Comparison of ENCODE assay signal across 21 cellular contexts in genomic region chr2:86240251-86240650, GRCh38.
"Had no signal": no experiment of that assay in that cellular context is flagged by ENCODE, and none has a peak within 500 bp of the region (broad histone marks: within the 10 kb centered on the region; RNA-seq: fewer than 3 reads in every experiment).

No MANE protein-coding gene starts in this region.

- H3K4me2 ChIP-seq: hepatocyte had no signal

- H3K79me2 ChIP-seq: hepatocyte had no signal

- H3K36me3 ChIP-seq: left ventricle myocardium inferior, pancreas, tibial artery had no signal

- H3K27ac Mint-ChIP-seq: naive thymus-derived CD8-positive, alpha-beta T cell; progenitor cell of endocrine pancreas; stimulated activated naive CD8-positive, alpha-beta T cell treated with anti-CD3 and anti-CD28 coated beads, Interleukin-15, Interleukin-2, amounts not matched to agents 100 ng/mL and 50 ng/mL, for 24 hours had no signal

- H3K4me3 Mint-ChIP-seq: naive thymus-derived CD8-positive, alpha-beta T cell; neural crest cell; stimulated activated naive CD8-positive, alpha-beta T cell treated with anti-CD3 and anti-CD28 coated beads, Interleukin-15, Interleukin-2, amounts not matched to agents 100 ng/mL and 50 ng/mL, for 24 hours had no signal

- H3K27me3 Mint-ChIP-seq: progenitor cell of endocrine pancreas had no signal

- H3K4me3 ChIP-seq: dorsolateral prefrontal cortex, hepatocyte, left ventricle myocardium inferior, lung, pancreas, tibial artery had no signal

- DNase-seq: central memory CD4-positive, alpha-beta T cell; cortex of kidney; dorsolateral prefrontal cortex; effector CD8-positive, alpha-beta T cell; foreskin fibroblast; kidney; left cardiac atrium; left ventricle myocardium inferior; naive thymus-derived CD8-positive, alpha-beta T cell; nucleus accumbens; pancreas; right cardiac atrium; small intestine; stimulated activated CD4-positive, alpha-beta T cell treated with anti-CD3 and anti-CD28 coated beads, Interleukin-2, amount 100 ng/mL, for 48 hours; tibial artery had no signal

- H3K27ac ChIP-seq: dorsolateral prefrontal cortex, hepatocyte, left ventricle myocardium inferior, pancreas, tibial artery had no signal

- H3K27me3 ChIP-seq: dorsolateral prefrontal cortex, hepatocyte, pancreas, tibial artery had no signal

- ATAC-seq: esophagus mucosa; left cardiac atrium; naive thymus-derived CD8-positive, alpha-beta T cell; pancreas; right cardiac atrium had no signal

- FAIRE-seq: kidney, pancreas, small intestine had no signal

- H3K9me3 Mint-ChIP-seq: neural crest cell; stimulated activated naive CD8-positive, alpha-beta T cell treated with anti-CD3 and anti-CD28 coated beads, Interleukin-15, Interleukin-2, amounts not matched to agents 100 ng/mL and 50 ng/mL, for 24 hours had no signal

- H3K9me3 ChIP-seq: left ventricle myocardium inferior, pancreas, tibial artery had no signal

- H3K36me3 Mint-ChIP-seq: naive thymus-derived CD8-positive, alpha-beta T cell had no signal

- H2AFZ ChIP-seq: hepatocyte had no signal
